In the genomic region with DNA sequence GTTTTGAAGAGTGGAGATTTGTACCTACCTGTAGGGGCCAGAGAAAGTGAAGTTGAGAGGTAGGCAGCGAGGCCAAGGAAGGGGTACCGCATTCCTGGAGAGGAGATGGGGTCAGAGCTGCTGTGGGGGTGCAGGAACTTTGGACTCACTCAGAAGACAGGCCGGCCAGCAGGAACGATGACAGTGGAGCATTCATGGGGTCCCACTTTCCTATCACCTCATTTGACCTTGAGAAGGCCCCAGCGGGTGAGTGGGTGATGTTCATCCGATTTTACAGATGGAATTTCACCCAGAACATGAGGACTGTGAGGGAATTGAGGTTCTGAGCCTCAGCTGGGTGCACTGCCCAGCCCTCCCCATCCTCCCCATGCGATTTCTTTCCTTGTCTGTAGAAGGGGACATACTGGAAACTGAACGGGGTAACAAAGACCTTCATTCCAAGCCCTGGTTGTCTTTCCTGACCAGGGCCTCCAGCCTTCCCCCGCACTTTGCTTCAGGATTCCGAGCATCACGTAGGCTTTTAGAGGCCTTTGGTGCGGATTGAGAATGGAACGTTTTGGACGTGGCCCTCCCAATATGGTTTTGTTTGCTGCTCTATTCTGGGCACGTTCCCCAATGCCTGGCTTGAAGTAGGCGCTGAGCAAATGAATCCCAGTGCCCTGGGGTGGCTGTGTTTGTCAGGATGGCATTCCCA, we compare ENCODE assay signal across 17 cellular contexts.
DNase-seq lines count a peak whose midpoint lies in the region; ATAC-seq and TF ChIP-seq lines count a peak whose summit lies in the region.
"Had no signal": no experiment of that assay in that cellular context is flagged by ENCODE, and none has a peak within 500 bp of the region (broad histone marks: within the 10 kb centered on the region; RNA-seq: fewer than 3 reads in every experiment).

No MANE protein-coding gene starts in this region.

- intact Hi-C loops in activated CD4-positive, alpha-beta memory T cell treated with anti-CD3 and anti-CD28 coated beads for 36 hours (cut with micrococcal nuclease) = no loop called here
- intact Hi-C loops in esophagus muscularis mucosa (cut with DNase I) (no loop called here), sciatic nerve (cut with DNase I) (no loop called here)

- H3K36me3 ChIP-seq in esophagus muscularis mucosa = no peaks in the 10 kb centered on the region
- H3K36me3 ChIP-seq: Peyer's patch had no signal

- H2BK5ac ChIP-seq in H9 (ENCODE audit: insufficient read length, low read length) = no peak overlapping the region

- CTCF ChIA-PET in activated CD4-positive, alpha-beta memory T cell treated with anti-CD3 and anti-CD28 coated beads, Interleukin-2, amount 10 ng/mL, durations not matched to agents 7 days and 5 days (lab: Charles Lee) = no interaction called here
- CTCF ChIA-PET in activated CD4-positive, alpha-beta memory T cell treated with anti-CD3 and anti-CD28 coated beads for 36 hours (lab: Charles Lee) = no interaction called here

- H3K18ac ChIP-seq in H9 (ENCODE audit: insufficient read length, low read depth, low read length) = no peak overlapping the region

- H3K79me1 ChIP-seq in H9 (ENCODE audit: insufficient read depth, low read depth, low read length, poor library complexity, severe bottlenecking) = no peaks in the 10 kb centered on the region

- no peaks in the 10 kb centered on the region for H3K79me2 ChIP-seq in H9 (ENCODE audit: insufficient read depth, low read length)

- H4K8ac ChIP-seq in H9 (replicated peaks; ENCODE audit: insufficient read length, low read depth, low read length) = no peak overlapping the region

- no peak overlapping the region for H2AK5ac ChIP-seq in H9 (ENCODE audit: insufficient read length, low read length)

- TF ChIP-seq EP300 in esophagus muscularis mucosa (IDR thresholded peaks at IDR 0.05) = no peak

- DNase-seq in activated CD4-positive, alpha-beta memory T cell treated with anti-CD3 and anti-CD28 coated beads, Interleukin-2, amount 10 ng/mL, durations not matched to agents 7 days and 5 days = peak; percentile 6
- DNase-seq in activated CD4-positive, alpha-beta memory T cell treated with anti-CD3 and anti-CD28 coated beads for 36 hours = no peak
- DNase-seq in H9 (peak; percentile 5), esophagus muscularis mucosa (ENCODE audit: extremely low spot score) (peak; percentile 75), sciatic nerve (ENCODE audit: low spot score) (peak; percentile 39), NCI-H1436 (lab: John Stamatoyannopoulos, UW) (no peak)
- DNase-seq: AML-193; DND-41; NCI-H1092 treated with DMSO at 0.1 percent for 48 hours; NCI-H2081; NCI-H2171 treated with DMSO at 0.1 percent for 48 hours; NK-92 treated with Interleukin-12 subunit alpha and Interleukin-12 subunit beta, amount 100 ng/mL, for 24 hours had no signal

- H3K27ac ChIP-seq in H9 (ENCODE audit: insufficient read length, low read depth, low read length) (no peak overlapping the region), esophagus muscularis mucosa (replicated peaks in 1 of 4) (no peak overlapping the region)
- H3K27ac ChIP-seq: 22Rv1, Peyer's patch had no signal

- no peak overlapping the region for H4K5ac ChIP-seq in H9 (ENCODE audit: insufficient read length, low read depth, low read length)

- POLR2A ChIA-PET in activated CD4-positive, alpha-beta memory T cell treated with anti-CD3 and anti-CD28 coated beads, Interleukin-2, amount 10 ng/mL, durations not matched to agents 7 days and 5 days (lab: Charles Lee) = no interaction called here
- POLR2A ChIA-PET in activated CD4-positive, alpha-beta memory T cell treated with anti-CD3 and anti-CD28 coated beads for 36 hours (lab: Charles Lee) = no interaction called here

- no peak for ATAC-seq in sciatic nerve
- ATAC-seq in HG02884 (IDR thresholded peaks at IDR 0.05; ENCODE audit: unreplicated experiment) = no peak
- ATAC-seq in HG02981 (IDR thresholded peaks at IDR 0.05; ENCODE audit: unreplicated experiment) = no peak

- H3K27ac Mint-ChIP-seq in activated CD4-positive, alpha-beta memory T cell treated with anti-CD3 and anti-CD28 coated beads, Interleukin-2, amount 10 ng/mL, durations not matched to agents 7 days and 5 days = no peak overlapping the region
- no peak overlapping the region for H3K27ac Mint-ChIP-seq in activated CD4-positive, alpha-beta memory T cell treated with anti-CD3 and anti-CD28 coated beads for 36 hours
- no peak overlapping the region for H3K27ac Mint-ChIP-seq in H9

- H3K4me3 ChIP-seq in esophagus muscularis mucosa = no peak overlapping the region
- H3K4me3 ChIP-seq: Peyer's patch had no signal

- H3K4me3 Mint-ChIP-seq in activated CD4-positive, alpha-beta memory T cell treated with anti-CD3 and anti-CD28 coated beads, Interleukin-2, amount 10 ng/mL, durations not matched to agents 7 days and 5 days = no peak overlapping the region
- no peak overlapping the region for H3K4me3 Mint-ChIP-seq in activated CD4-positive, alpha-beta memory T cell treated with anti-CD3 and anti-CD28 coated beads for 36 hours
- no peak overlapping the region for H3K4me3 Mint-ChIP-seq in H9
- H3K4me3 Mint-ChIP-seq: CD14-positive monocyte had no signal

- H3K4me1 ChIP-seq in H9 (ENCODE audit: insufficient read depth, low read length) = no peaks in the 10 kb centered on the region
- no peaks in the 10 kb centered on the region for H3K4me1 ChIP-seq in esophagus muscularis mucosa
- H3K4me1 ChIP-seq: Peyer's patch had no signal

- no peaks in the 10 kb centered on the region for H4K20me1 ChIP-seq in H9 (ENCODE audit: control insufficient read depth, insufficient read depth, insufficient read length)

- no peak overlapping the region for H3K56ac ChIP-seq in H9 (ENCODE audit: insufficient read length, low read depth, low read length)

- peaks cover 2% of the 10 kb centered on the region for H3K9me3 Mint-ChIP-seq in activated CD4-positive, alpha-beta memory T cell treated with anti-CD3 and anti-CD28 coated beads, Interleukin-2, amount 10 ng/mL, durations not matched to agents 7 days and 5 days
- peaks cover 3% of the 10 kb centered on the region for H3K9me3 Mint-ChIP-seq in activated CD4-positive, alpha-beta memory T cell treated with anti-CD3 and anti-CD28 coated beads for 36 hours
- H3K9me3 Mint-ChIP-seq in H9 = no peaks in the 10 kb centered on the region

- H3K27me3 ChIP-seq in H9 (ENCODE audit: insufficient read depth, low read length) (no peaks in the 10 kb centered on the region), esophagus muscularis mucosa (no peaks in the 10 kb centered on the region)
- H3K27me3 ChIP-seq: Peyer's patch had no signal

- WGBS in H9 (ENCODE audit: extremely low coverage, insufficient read length, low lambda C conversion rate) = no CpG with 5 or more reads among the region's 16 CpGs
- 89% methylated on average over 16 of the region's 16 CpGs for WGBS in esophagus muscularis mucosa

- no peak overlapping the region for H3K9ac ChIP-seq in H9 (ENCODE audit: extremely low read depth, insufficient read length, low read length)

- H2BK20ac ChIP-seq in H9 (ENCODE audit: low read depth, low read length, poor library complexity, severe bottlenecking) = no peak overlapping the region

- H3K14ac ChIP-seq in H9 (ENCODE audit: insufficient read depth, low read length) = no peak overlapping the region

- H2BK12ac ChIP-seq in H9 (ENCODE audit: insufficient read length, low read depth, low read length) = no peak overlapping the region

- no peak overlapping the region for H4K91ac ChIP-seq in H9 (ENCODE audit: insufficient read length, low read depth, low read length)

- H3K36me3 Mint-ChIP-seq in activated CD4-positive, alpha-beta memory T cell treated with anti-CD3 and anti-CD28 coated beads, Interleukin-2, amount 10 ng/mL, durations not matched to agents 7 days and 5 days (ENCODE audit: low read depth) = no peaks in the 10 kb centered on the region
- no peaks in the 10 kb centered on the region for H3K36me3 Mint-ChIP-seq in activated CD4-positive, alpha-beta memory T cell treated with anti-CD3 and anti-CD28 coated beads for 36 hours
- H3K36me3 Mint-ChIP-seq in H9 (ENCODE audit: insufficient read depth in 1 of 3, low read depth in 3 of 3) = peaks cover 0 to 2% (median 0%) of the 10 kb centered on the region in 3 experiments; a peak in 3 of 7 replicates
- H3K36me3 Mint-ChIP-seq: CD14-positive monocyte had no signal

- no peaks in the 10 kb centered on the region for H3K4me1 Mint-ChIP-seq in activated CD4-positive, alpha-beta memory T cell treated with anti-CD3 and anti-CD28 coated beads, Interleukin-2, amount 10 ng/mL, durations not matched to agents 7 days and 5 days
- H3K4me1 Mint-ChIP-seq in activated CD4-positive, alpha-beta memory T cell treated with anti-CD3 and anti-CD28 coated beads for 36 hours (ENCODE audit: low read depth) = no peaks in the 10 kb centered on the region
- H3K4me1 Mint-ChIP-seq in H9 = no peaks in the 10 kb centered on the region
- H3K4me1 Mint-ChIP-seq: CD14-positive monocyte had no signal

- H3K4me2 ChIP-seq in H9 (ENCODE audit: insufficient read depth, insufficient read length, low read length) = no peak overlapping the region

- no peak for TF ChIP-seq CTCF in H9 (conservative IDR thresholded peaks at IDR 0.05)
- TF ChIP-seq CTCF in esophagus muscularis mucosa (IDR thresholded peaks at IDR 0.05) = no peak

- H3T11ph ChIP-seq in H9 (ENCODE audit: low read length) = no peak overlapping the region

- H3K4ac ChIP-seq in H9 (ENCODE audit: low read depth, low read length) = no peak overlapping the region

- H3K9me3 ChIP-seq in H9 (ENCODE audit: control insufficient read depth, low read depth, low read length) (no peaks in the 10 kb centered on the region), esophagus muscularis mucosa (no peaks in the 10 kb centered on the region)
- H3K9me3 ChIP-seq: Peyer's patch had no signal

- H3K23ac ChIP-seq in H9 (ENCODE audit: insufficient read length, low read depth, low read length) = no peak overlapping the region

- H2BK120ac ChIP-seq in H9 (ENCODE audit: low read depth, low read length, poor library complexity, severe bottlenecking) = no peak overlapping the region

- H2BK15ac ChIP-seq in H9 (ENCODE audit: low read depth, low read length) = no peak overlapping the region

- TF ChIP-seq POLR2A in esophagus muscularis mucosa (IDR thresholded peaks at IDR 0.05; ENCODE audit: low read depth) = no peak

- no peak overlapping the region for H2AFZ ChIP-seq in H9 (ENCODE audit: low read length)

- no peaks in the 10 kb centered on the region for H3K27me3 Mint-ChIP-seq in activated CD4-positive, alpha-beta memory T cell treated with anti-CD3 and anti-CD28 coated beads, Interleukin-2, amount 10 ng/mL, durations not matched to agents 7 days and 5 days
- H3K27me3 Mint-ChIP-seq in activated CD4-positive, alpha-beta memory T cell treated with anti-CD3 and anti-CD28 coated beads for 36 hours = peaks cover 4% of the 10 kb centered on the region
- H3K27me3 Mint-ChIP-seq in H9 (ENCODE audit: low read depth) = no peaks in the 10 kb centered on the region; the same call in 1 of the 2 replicates

- H3K23me2 ChIP-seq in H9 (ENCODE audit: insufficient read length, low read depth, low read length, poor library complexity, severe bottlenecking) = no peaks in the 10 kb centered on the region

Comparison
In these comparisons a context has a peak if more than half of its experiments do, and no peak if none do; other contexts are left out.
1. DNase-seq: peak in activated CD4-positive, alpha-beta memory T cell treated with anti-CD3 and anti-CD28 coated beads, Interleukin-2, amount 10 ng/mL, durations not matched to agents 7 days and 5 days (single experiment), H9 (single experiment), esophagus muscularis mucosa (single experiment) and sciatic nerve (single experiment); none in activated CD4-positive, alpha-beta memory T cell treated with anti-CD3 and anti-CD28 coated beads for 36 hours (single experiment) and NCI-H1436 (single experiment).